ENCODE assay signal across 1 cellular context in the genomic region with DNA sequence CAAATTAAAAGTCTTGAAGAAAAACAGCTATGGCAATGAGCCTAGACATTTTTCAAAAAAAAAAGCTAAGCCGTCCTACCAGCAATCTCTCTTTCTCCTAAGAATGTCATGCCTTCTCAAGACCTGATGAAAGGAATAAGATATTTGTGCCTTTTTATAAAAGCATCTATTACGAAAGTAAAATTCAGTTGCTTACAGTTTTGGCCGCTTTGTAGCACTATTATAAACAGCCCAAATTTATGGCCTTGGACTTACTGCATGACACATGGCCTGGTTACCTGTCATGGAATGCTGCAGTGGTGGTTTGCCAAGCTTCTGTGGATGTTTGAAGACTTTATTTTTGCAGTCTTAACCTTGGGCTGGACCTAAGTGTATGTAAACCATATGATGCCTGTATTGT.
TF ChIP-seq lines count a peak whose summit lies in the region.

No MANE protein-coding gene starts in this region.

TF ChIP-seq in GM23338, 12 proteins besides CTCF, POLR2A, EP300 and RAD21 (continued from another document):
- TF ChIP-seq, protein P1, sequence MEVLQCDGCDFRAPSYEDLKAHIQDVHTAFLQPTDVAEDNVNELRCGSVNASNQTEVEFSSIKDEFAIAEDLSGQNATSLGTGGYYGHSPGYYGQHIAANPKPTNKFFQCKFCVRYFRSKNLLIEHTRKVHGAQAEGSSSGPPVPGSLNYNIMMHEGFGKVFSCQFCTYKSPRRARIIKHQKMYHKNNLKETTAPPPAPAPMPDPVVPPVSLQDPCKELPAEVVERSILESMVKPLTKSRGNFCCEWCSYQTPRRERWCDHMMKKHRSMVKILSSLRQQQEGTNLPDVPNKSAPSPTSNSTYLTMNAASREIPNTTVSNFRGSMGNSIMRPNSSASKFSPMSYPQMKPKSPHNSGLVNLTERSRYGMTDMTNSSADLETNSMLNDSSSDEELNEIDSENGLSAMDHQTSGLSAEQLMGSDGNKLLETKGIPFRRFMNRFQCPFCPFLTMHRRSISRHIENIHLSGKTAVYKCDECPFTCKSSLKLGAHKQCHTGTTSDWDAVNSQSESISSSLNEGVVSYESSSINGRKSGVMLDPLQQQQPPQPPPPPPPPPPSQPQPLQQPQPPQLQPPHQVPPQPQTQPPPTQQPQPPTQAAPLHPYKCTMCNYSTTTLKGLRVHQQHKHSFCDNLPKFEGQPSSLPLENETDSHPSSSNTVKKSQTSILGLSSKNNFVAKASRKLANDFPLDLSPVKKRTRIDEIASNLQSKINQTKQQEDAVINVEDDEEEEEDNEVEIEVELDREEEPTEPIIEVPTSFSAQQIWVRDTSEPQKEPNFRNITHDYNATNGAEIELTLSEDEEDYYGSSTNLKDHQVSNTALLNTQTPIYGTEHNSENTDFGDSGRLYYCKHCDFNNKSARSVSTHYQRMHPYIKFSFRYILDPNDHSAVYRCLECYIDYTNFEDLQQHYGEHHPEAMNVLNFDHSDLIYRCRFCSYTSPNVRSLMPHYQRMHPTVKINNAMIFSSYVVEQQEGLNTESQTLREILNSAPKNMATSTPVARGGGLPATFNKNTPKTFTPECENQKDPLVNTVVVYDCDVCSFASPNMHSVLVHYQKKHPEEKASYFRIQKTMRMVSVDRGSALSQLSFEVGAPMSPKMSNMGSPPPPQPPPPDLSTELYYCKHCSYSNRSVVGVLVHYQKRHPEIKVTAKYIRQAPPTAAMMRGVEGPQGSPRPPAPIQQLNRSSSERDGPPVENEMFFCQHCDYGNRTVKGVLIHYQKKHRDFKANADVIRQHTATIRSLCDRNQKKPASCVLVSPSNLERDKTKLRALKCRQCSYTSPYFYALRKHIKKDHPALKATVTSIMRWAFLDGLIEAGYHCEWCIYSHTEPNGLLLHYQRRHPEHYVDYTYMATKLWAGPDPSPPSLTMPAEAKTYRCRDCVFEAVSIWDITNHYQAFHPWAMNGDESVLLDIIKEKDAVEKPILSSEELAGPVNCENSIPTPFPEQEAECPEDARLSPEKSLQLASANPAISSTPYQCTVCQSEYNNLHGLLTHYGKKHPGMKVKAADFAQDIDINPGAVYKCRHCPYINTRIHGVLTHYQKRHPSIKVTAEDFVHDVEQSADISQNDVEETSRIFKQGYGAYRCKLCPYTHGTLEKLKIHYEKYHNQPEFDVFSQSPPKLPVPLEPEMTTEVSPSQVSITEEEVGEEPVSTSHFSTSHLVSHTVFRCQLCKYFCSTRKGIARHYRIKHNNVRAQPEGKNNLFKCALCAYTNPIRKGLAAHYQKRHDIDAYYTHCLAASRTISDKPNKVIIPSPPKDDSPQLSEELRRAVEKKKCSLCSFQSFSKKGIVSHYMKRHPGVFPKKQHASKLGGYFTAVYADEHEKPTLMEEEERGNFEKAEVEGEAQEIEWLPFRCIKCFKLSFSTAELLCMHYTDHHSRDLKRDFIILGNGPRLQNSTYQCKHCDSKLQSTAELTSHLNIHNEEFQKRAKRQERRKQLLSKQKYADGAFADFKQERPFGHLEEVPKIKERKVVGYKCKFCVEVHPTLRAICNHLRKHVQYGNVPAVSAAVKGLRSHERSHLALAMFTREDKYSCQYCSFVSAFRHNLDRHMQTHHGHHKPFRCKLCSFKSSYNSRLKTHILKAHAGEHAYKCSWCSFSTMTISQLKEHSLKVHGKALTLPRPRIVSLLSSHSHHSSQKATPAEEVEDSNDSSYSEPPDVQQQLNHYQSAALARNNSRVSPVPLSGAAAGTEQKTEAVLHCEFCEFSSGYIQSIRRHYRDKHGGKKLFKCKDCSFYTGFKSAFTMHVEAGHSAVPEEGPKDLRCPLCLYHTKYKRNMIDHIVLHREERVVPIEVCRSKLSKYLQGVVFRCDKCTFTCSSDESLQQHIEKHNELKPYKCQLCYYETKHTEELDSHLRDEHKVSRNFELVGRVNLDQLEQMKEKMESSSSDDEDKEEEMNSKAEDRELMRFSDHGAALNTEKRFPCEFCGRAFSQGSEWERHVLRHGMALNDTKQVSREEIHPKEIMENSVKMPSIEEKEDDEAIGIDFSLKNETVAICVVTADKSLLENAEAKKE (CRISPR knock-in tag; IDR thresholded peaks at IDR 0.05): no peak
- TF ChIP-seq POLR2AphosphoS5 (IDR thresholded peaks at IDR 0.05; ENCODE audit: low read depth): no peak
- no peak for TF ChIP-seq EZH2 (IDR thresholded peaks at IDR 0.05; ENCODE audit: low read depth, unreplicated experiment)
- TF ChIP-seq ZNF114 (CRISPR knock-in tag; IDR thresholded peaks at IDR 0.05): no peak
- TF ChIP-seq, protein P2, sequence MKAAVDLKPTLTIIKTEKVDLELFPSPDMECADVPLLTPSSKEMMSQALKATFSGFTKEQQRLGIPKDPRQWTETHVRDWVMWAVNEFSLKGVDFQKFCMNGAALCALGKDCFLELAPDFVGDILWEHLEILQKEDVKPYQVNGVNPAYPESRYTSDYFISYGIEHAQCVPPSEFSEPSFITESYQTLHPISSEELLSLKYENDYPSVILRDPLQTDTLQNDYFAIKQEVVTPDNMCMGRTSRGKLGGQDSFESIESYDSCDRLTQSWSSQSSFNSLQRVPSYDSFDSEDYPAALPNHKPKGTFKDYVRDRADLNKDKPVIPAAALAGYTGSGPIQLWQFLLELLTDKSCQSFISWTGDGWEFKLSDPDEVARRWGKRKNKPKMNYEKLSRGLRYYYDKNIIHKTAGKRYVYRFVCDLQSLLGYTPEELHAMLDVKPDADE (IDR thresholded peaks at IDR 0.05): no peak
- no peak for TF ChIP-seq NANOG (IDR thresholded peaks at IDR 0.05; ENCODE audit: borderline replicate concordance)
- TF ChIP-seq ZNF331 (CRISPR knock-in tag; IDR thresholded peaks at IDR 0.05; ENCODE audit: low read depth): no peak
- no peak for TF ChIP-seq EZH2phosphoT487 (IDR thresholded peaks at IDR 0.05; ENCODE audit: unreplicated experiment)
